18 cellular contexts compared by ENCODE assay signal in genomic region chr15:75207618-75208500, GRCh38. TPM values are rescaled to one million over a fixed set of nuclear protein-coding genes. Genes with fewer than 3 reads are reported as not detected.
DNase-seq lines count a peak whose midpoint lies in the region; ATAC-seq and TF ChIP-seq lines count a peak whose summit lies in the region.
"Had no signal": no experiment of that assay in that cellular context is flagged by ENCODE, and none has a peak within 500 bp of the region (broad histone marks: within the 10 kb centered on the region; RNA-seq: fewer than 3 reads in every experiment).

No MANE protein-coding gene starts in this region.

- ATAC-seq in activated CD8-positive, alpha-beta memory T cell treated with anti-CD3 and anti-CD28 coated beads, Interleukin-2, amount 10 ng/mL, durations not matched to agents 7 days and 5 days = no peak
- ATAC-seq in HCT116 = no peak

- intact Hi-C loops in HCT116 (cut with micrococcal nuclease) = loop anchor here (10.0 kb wide), 1 partner anchor 423 kb away; the partner anchor contains the start of gene CSK

- H3K9me2 ChIP-seq in HCT116 (ENCODE audit: insufficient read depth) = no peaks in the 10 kb centered on the region
- H3K9me2 ChIP-seq in hepatocyte (replicated peaks; ENCODE audit: insufficient read depth) = no peaks in the 10 kb centered on the region

- no peak overlapping the region; the same call in 1 of the 2 replicates for H3K27ac ChIP-seq in HCT116 (ENCODE audit: low read depth, low read length)
- peak overlapping the region; percentile 62 for H3K27ac ChIP-seq in caudate nucleus (ENCODE audit: low read depth, low read length)
- no peak overlapping the region for H3K27ac ChIP-seq in hepatocyte
- H3K27ac ChIP-seq: PC-9 had no signal

- RAD21 ChIA-PET in HCT116 (lab: Charles Lee; ENCODE audit: low non-redundant PET in 1 of 2, low total read pairs in 2 of 2, uncharacterized antibody in 2 of 2, unreplicated experiment in 2 of 2) = no interaction called here

- BruUV-seq in HCT116 (replicated peaks; lab: Mats Ljungman, UMichigan) = no TSS peak

- H3K27me3 ChIP-seq in HCT116 (ENCODE audit: insufficient read depth, low read length) = no peaks in the 10 kb centered on the region
- no peaks in the 10 kb centered on the region for H3K27me3 ChIP-seq in hepatocyte

- no peak overlapping the region for H3K9ac ChIP-seq in HCT116 (ENCODE audit: low read length)

- CTCF ChIA-PET in activated CD8-positive, alpha-beta memory T cell treated with anti-CD3 and anti-CD28 coated beads, Interleukin-2, amount 10 ng/mL, durations not matched to agents 7 days and 5 days (lab: Charles Lee) = interaction anchor here (2.1 kb wide), 1 partner anchor 178 kb away, joined by 11 read pairs; no protein-coding TSS in a partner anchor
- CTCF ChIA-PET in HCT116 (lab: Charles Lee) = interaction anchor here (1.1 kb wide), 1 partner anchor 177 kb away, joined by 3 read pairs; no protein-coding TSS in a partner anchor

- H3K4me3 ChIP-seq in HCT116 (replicated peaks in 1 of 2; ENCODE audit: low read depth in 1 of 2, low read length in 2 of 2) (no peak overlapping the region), hepatocyte (no peak overlapping the region)
- H3K4me3 ChIP-seq: PC-9 had no signal

- H3K4me1 ChIP-seq in HCT116 (ENCODE audit: control insufficient read depth in 1 of 2, insufficient read depth in 2 of 2, low read length in 2 of 2) (peaks cover 15 to 23% of the 10 kb centered on the region in 2 experiments), hepatocyte (ENCODE audit: insufficient read depth) (peaks cover 26% of the 10 kb centered on the region)

- H3K36me3 ChIP-seq in HCT116 (ENCODE audit: control insufficient read depth in 1 of 2, insufficient read depth in 2 of 2, low read length in 2 of 2) (peaks cover 33 to 68% of the 10 kb centered on the region in 2 experiments; a peak in 3 of 4 replicates), hepatocyte (replicated peaks; ENCODE audit: insufficient read depth, low read depth) (no peaks in the 10 kb centered on the region)

- no peak for TF ChIP-seq POLR2A in HCT116 (IDR thresholded peaks at IDR 0.05; ENCODE audit: borderline replicate concordance, extremely low read depth, insufficient read depth, insufficient read length)

- H3K4me2 ChIP-seq in HCT116 (ENCODE audit: low read length) (no peak overlapping the region), hepatocyte (no peak overlapping the region)
- H3K4me2 ChIP-seq: PC-9 had no signal

- WGBS in hepatocyte (ENCODE audit: low lambda C conversion rate, missing lambda C conversion rate) = 97% methylated on average over 20 of the region's 20 CpGs

- H2AFZ ChIP-seq in HCT116 (ENCODE audit: low read depth, low read length, poor library complexity, severe bottlenecking) = no peak overlapping the region
- no peak overlapping the region for H2AFZ ChIP-seq in hepatocyte
- H2AFZ ChIP-seq: PC-9 had no signal

- H3K27me3 Mint-ChIP-seq in activated CD8-positive, alpha-beta memory T cell treated with anti-CD3 and anti-CD28 coated beads, Interleukin-2, amount 10 ng/mL, durations not matched to agents 7 days and 5 days = no peaks in the 10 kb centered on the region
- H3K27me3 Mint-ChIP-seq in osteocyte (ENCODE audit: unreplicated experiment) = no peaks in the 10 kb centered on the region

- H3K27ac Mint-ChIP-seq in activated CD8-positive, alpha-beta memory T cell treated with anti-CD3 and anti-CD28 coated beads, Interleukin-2, amount 10 ng/mL, durations not matched to agents 7 days and 5 days = peak overlapping the region; percentile 11
- H3K27ac Mint-ChIP-seq in osteocyte (ENCODE audit: unreplicated experiment) = peak overlapping the region; percentile 44

- no peak overlapping the region for H3K4me3 Mint-ChIP-seq in activated CD8-positive, alpha-beta memory T cell treated with anti-CD3 and anti-CD28 coated beads, Interleukin-2, amount 10 ng/mL, durations not matched to agents 7 days and 5 days
- no peak overlapping the region for H3K4me3 Mint-ChIP-seq in osteocyte (ENCODE audit: unreplicated experiment)

- no peak for DNase-seq in activated CD8-positive, alpha-beta memory T cell treated with anti-CD3 and anti-CD28 coated beads, Interleukin-2, amount 10 ng/mL, durations not matched to agents 7 days and 5 days
- DNase-seq in activated CD8-positive, alpha-beta memory T cell treated with anti-CD3 and anti-CD28 coated beads, Interleukin-2, amount 50 U/mL, for 4 hours = no peak
- DNase-seq in HCT116 (ENCODE audit: low read depth, low spot score) = no peak
- DNase-seq in caudate nucleus (lab: John Stamatoyannopoulos, UW) = peak in 3 of 61 donors; percentile 7 to 33 (median 32)
- DNase-seq in osteocyte (ENCODE audit: extremely low spot score, unreplicated experiment) = no peak
- no peak for DNase-seq in hepatocyte (ENCODE audit: low spot score)
- no peak for DNase-seq in pons (ENCODE audit: low spot score)
- DNase-seq in HCEC 1CT = no peak
- DNase-seq: C1 segment of cervical spinal cord, GF-D8, H7, MV-4-11, NCI-H1417 treated with DMSO at 0.1 percent for 48 hours, NCI-H1930, NCI-H510A, NCI-H774, PC-9 had no signal

- H3K9me3 ChIP-seq in HCT116 (ENCODE audit: control insufficient read depth in 1 of 2, insufficient read depth in 1 of 2, low read depth in 1 of 2, low read length in 2 of 2) (no peaks in the 10 kb centered on the region), hepatocyte (ENCODE audit: low read depth) (no peaks in the 10 kb centered on the region)

- H3K9me3 Mint-ChIP-seq in activated CD8-positive, alpha-beta memory T cell treated with anti-CD3 and anti-CD28 coated beads, Interleukin-2, amount 10 ng/mL, durations not matched to agents 7 days and 5 days (ENCODE audit: low read depth) = no peaks in the 10 kb centered on the region
- H3K9me3 Mint-ChIP-seq in osteocyte (ENCODE audit: unreplicated experiment) = no peaks in the 10 kb centered on the region

- H3K4me1 Mint-ChIP-seq in activated CD8-positive, alpha-beta memory T cell treated with anti-CD3 and anti-CD28 coated beads, Interleukin-2, amount 10 ng/mL, durations not matched to agents 7 days and 5 days = peaks cover 51% of the 10 kb centered on the region
- H3K4me1 Mint-ChIP-seq in osteocyte (ENCODE audit: unreplicated experiment) = peaks cover 35% of the 10 kb centered on the region

- TF ChIP-seq CTCF in HCT116 (IDR thresholded peaks at IDR 0.05 in 2 of 3, conservative IDR thresholded peaks at IDR 0.05 in 1 of 3; ENCODE audit: borderline replicate concordance in 1 of 3, insufficient read depth in 1 of 3, low read depth in 2 of 3, low read length in 2 of 3) = no peak
- no peak for TF ChIP-seq CTCF in osteocyte (IDR thresholded peaks at IDR 0.05)
- TF ChIP-seq CTCF in hepatocyte (IDR thresholded peaks at IDR 0.05; ENCODE audit: poor library complexity) = no peak

- H3K79me2 ChIP-seq in HCT116 (ENCODE audit: insufficient read depth, low read length) (peaks cover 96% of the 10 kb centered on the region), hepatocyte (peaks cover 98% of the 10 kb centered on the region)

- H3K36me3 Mint-ChIP-seq in activated CD8-positive, alpha-beta memory T cell treated with anti-CD3 and anti-CD28 coated beads, Interleukin-2, amount 10 ng/mL, durations not matched to agents 7 days and 5 days = peaks cover 46% of the 10 kb centered on the region
- H3K36me3 Mint-ChIP-seq in osteocyte (ENCODE audit: unreplicated experiment) = peaks cover 14% of the 10 kb centered on the region

- H4K20me1 ChIP-seq in HCT116 (ENCODE audit: insufficient read depth) (peaks cover 37% of the 10 kb centered on the region; the same call in 1 of the 2 replicates), hepatocyte (ENCODE audit: insufficient read depth, poor library complexity, severe bottlenecking) (peaks cover 96% of the 10 kb centered on the region)

- POLR2A ChIA-PET in HCT116 (lab: Charles Lee) = no interaction called here

- TF ChIP-seq RAD21 in HCT116 (IDR thresholded peaks at IDR 0.05; ENCODE audit: low read depth) = no peak

TF ChIP-seq in HCT116, 20 proteins besides CTCF, POLR2A, EP300 and RAD21:
- TF ChIP-seq SRF (IDR thresholded peaks at IDR 0.05; ENCODE audit: low read depth) (no peak), POLR2AphosphoS5 (IDR thresholded peaks at IDR 0.05; ENCODE audit: low read depth, low read length) (0 out of 2 replicates have a peak, but pooled peaks have one; percentile 9)
TF ChIP-seq in HCT116: peak in this region for 1.

RNA-seq across cellular contexts. Expression of gene C15orf39, which starts 6.2 kb away (rescaled TPM):
- 10 to 100 TPM; 62.8 to 63.0 TPM for total RNA-seq in activated CD8-positive, alpha-beta memory T cell treated with anti-CD3 and anti-CD28 coated beads, Interleukin-2, amount 10 ng/mL, durations not matched to agents 7 days and 5 days
- 29.3 TPM for total RNA-seq in HCT116 (2021; ENCODE audit: unreplicated experiment)
- 20.8 and 24.4 TPM in 2 replicates for polyA plus RNA-seq in HCT116 (2012)
- total RNA-seq in osteocyte = 19.4 and 20.1 TPM in 2 replicates
- 11.4 and 18.3 TPM in 2 replicates for total RNA-seq in hepatocyte
- polyA plus RNA-seq in hepatocyte = 15.3 and 16.4 TPM in 2 replicates

RNA-seq across cellular contexts. Expression of gene GOLGA6C, which starts 50.3 kb away (rescaled TPM):
- not detected for total RNA-seq in activated CD8-positive, alpha-beta memory T cell treated with anti-CD3 and anti-CD28 coated beads, Interleukin-2, amount 10 ng/mL, durations not matched to agents 7 days and 5 days
- not detected for total RNA-seq in HCT116 (2021; ENCODE audit: unreplicated experiment)
- not detected in 2 replicates for polyA plus RNA-seq in HCT116 (2012)
- total RNA-seq in osteocyte = not detected in 2 replicates
- total RNA-seq in hepatocyte = not detected in 2 replicates
- not detected in 2 replicates for polyA plus RNA-seq in hepatocyte
- total RNA-seq: A172, PC-9 had no signal
